Comparison of ENCODE assay signal across 19 cellular contexts in the genomic region with DNA sequence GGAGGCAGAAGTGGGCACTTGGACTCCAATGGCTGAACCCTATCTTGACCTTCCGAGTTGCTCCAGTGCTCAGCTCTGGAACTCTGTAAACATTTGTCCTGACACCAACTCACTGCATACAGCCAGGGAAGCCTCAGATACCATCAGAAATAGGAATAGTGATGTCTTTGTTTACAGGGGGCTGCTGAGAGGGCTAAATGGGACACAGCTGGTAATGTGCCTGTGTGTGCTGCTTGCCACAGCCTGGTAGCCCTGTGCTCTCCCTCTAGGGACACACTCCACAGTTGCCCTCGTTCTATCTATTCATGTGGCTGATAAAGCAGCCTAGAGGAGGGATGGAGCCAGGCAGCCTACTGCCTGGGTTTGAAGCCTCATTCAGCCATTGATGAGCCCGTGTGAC.
DNase-seq lines count a peak whose midpoint lies in the region; ATAC-seq, FAIRE-seq and TF ChIP-seq lines count a peak whose summit lies in the region.
"Had no signal": no experiment of that assay in that cellular context is flagged by ENCODE, and none has a peak within 500 bp of the region (broad histone marks: within the 10 kb centered on the region; RNA-seq: fewer than 3 reads in every experiment).

No MANE protein-coding gene starts in this region.

- CTCF ChIA-PET in H1 (lab: Charles Lee; ENCODE audit: partially characterized antibody) = interaction anchor here (0.7 kb wide), 1 partner anchor 114 kb away, joined by 3 read pairs; no protein-coding TSS in a partner anchor

- WGBS in H1 (ENCODE audit: extremely low coverage in 1 of 2, insufficient coverage in 1 of 2, insufficient read length in 1 of 2, insufficient replicate concordance in 2 of 2, low coverage in 1 of 2, low lambda C conversion rate in 2 of 2, missing lambda C conversion rate in 1 of 2), 2 experiments = 86% methylated on average over 3 of the region's 3 CpGs; no CpG with 5 or more reads in 1 of the 2 experiments
- WGBS in ovary, 3 donors = 77 to 91% (median 89%) methylated on average over 3 of the region's 3 CpGs

- intact Hi-C loops in activated T-helper 1 cell treated with anti-CD3 and anti-CD28 coated beads, Interleukin-12 subunit alpha, Interleukin-12 subunit beta, Interleukin-2, Interleukin-4 antibody, amounts not matched to agents 30 ng/mL and 10 ng/mL and 1 ng/mL, durations not matched to agents 14 hours and 24 hours and 36 hours (cut with micrococcal nuclease) = no loop called here
- intact Hi-C loops in activated CD4-positive, alpha-beta T cell treated with anti-CD3 and anti-CD28 coated beads, Interleukin-2, amount 10 ng/mL, durations not matched to agents 24 days and 14 days (cut with micrococcal nuclease) = no loop called here
- intact Hi-C loops in ovary (cut with DNase I) = no loop called here

- H3K14ac ChIP-seq in H1 (ENCODE audit: insufficient read length) = no peak overlapping the region

- no peak overlapping the region for H2BK12ac ChIP-seq in H1 (ENCODE audit: low read depth, low read length)

- H3K36me3 Mint-ChIP-seq in osteocyte (ENCODE audit: unreplicated experiment) = peaks cover 10% of the 10 kb centered on the region
- H3K36me3 Mint-ChIP-seq in activated T-helper 1 cell treated with anti-CD3 and anti-CD28 coated beads, Interleukin-12 subunit alpha, Interleukin-12 subunit beta, Interleukin-2, Interleukin-4 antibody, amounts not matched to agents 30 ng/mL and 10 ng/mL and 1 ng/mL, durations not matched to agents 14 hours and 24 hours and 36 hours (ENCODE audit: low read depth) = no peaks in the 10 kb centered on the region
- no peaks in the 10 kb centered on the region for H3K36me3 Mint-ChIP-seq in activated CD4-positive, alpha-beta T cell treated with anti-CD3 and anti-CD28 coated beads, Interleukin-2, amount 10 ng/mL, durations not matched to agents 24 days and 14 days (ENCODE audit: low read depth)

- H3K4me1 Mint-ChIP-seq in osteocyte (ENCODE audit: unreplicated experiment) = peaks cover 73% of the 10 kb centered on the region
- no peaks in the 10 kb centered on the region for H3K4me1 Mint-ChIP-seq in activated T-helper 1 cell treated with anti-CD3 and anti-CD28 coated beads, Interleukin-12 subunit alpha, Interleukin-12 subunit beta, Interleukin-2, Interleukin-4 antibody, amounts not matched to agents 30 ng/mL and 10 ng/mL and 1 ng/mL, durations not matched to agents 14 hours and 24 hours and 36 hours (ENCODE audit: low read depth)
- H3K4me1 Mint-ChIP-seq in activated CD4-positive, alpha-beta T cell treated with anti-CD3 and anti-CD28 coated beads, Interleukin-2, amount 10 ng/mL, durations not matched to agents 24 days and 14 days = no peaks in the 10 kb centered on the region

- H4K20me1 ChIP-seq in H1 (replicated peaks in 1 of 2; ENCODE audit: control insufficient read depth in 1 of 2, insufficient read depth in 2 of 2, low read length in 2 of 2) = peaks cover 0 to under 1% of the 10 kb centered on the region in 2 experiments

- H3K27me3 ChIP-seq in H1 (replicated peaks in 1 of 4; ENCODE audit: control insufficient read depth in 3 of 4, extremely low read depth in 1 of 4, insufficient read depth in 3 of 4, low read length in 3 of 4) = no peaks in the 10 kb centered on the region; a peak in 1 of 7 replicates
- no peaks in the 10 kb centered on the region for H3K27me3 ChIP-seq in ovary

- no peak overlapping the region for H3K4me3 Mint-ChIP-seq in osteocyte (ENCODE audit: unreplicated experiment)
- no peak overlapping the region for H3K4me3 Mint-ChIP-seq in activated T-helper 1 cell treated with anti-CD3 and anti-CD28 coated beads, Interleukin-12 subunit alpha, Interleukin-12 subunit beta, Interleukin-2, Interleukin-4 antibody, amounts not matched to agents 30 ng/mL and 10 ng/mL and 1 ng/mL, durations not matched to agents 14 hours and 24 hours and 36 hours
- no peak overlapping the region for H3K4me3 Mint-ChIP-seq in activated CD4-positive, alpha-beta T cell treated with anti-CD3 and anti-CD28 coated beads, Interleukin-2, amount 10 ng/mL, durations not matched to agents 24 days and 14 days
- H3K4me3 Mint-ChIP-seq: CD4-positive, alpha-beta T cell had no signal

- peaks cover 4% of the 10 kb centered on the region; the same call in 1 of the 2 replicates for H3K23me2 ChIP-seq in H1 (ENCODE audit: low read depth, low read length)

- no peak overlapping the region for H2BK20ac ChIP-seq in H1 (ENCODE audit: low read length)

- TF ChIP-seq CTCF in H1 (IDR thresholded peaks at IDR 0.05; ENCODE audit: control extremely low read depth in 1 of 3, insufficient read depth in 1 of 3, low read depth in 1 of 3, low read length in 3 of 3) (no peak), osteocyte (IDR thresholded peaks at IDR 0.05) (no peak), ovary (IDR thresholded peaks at IDR 0.05) (no peak)

- H3K4me2 ChIP-seq in H1 (ENCODE audit: insufficient read depth in 1 of 2, low read depth in 2 of 2, low read length in 2 of 2) = no peak overlapping the region

- H2BK120ac ChIP-seq in H1 (replicated peaks; ENCODE audit: low read depth, low read length) = no peak overlapping the region

- H4K8ac ChIP-seq in H1 (ENCODE audit: extremely low read depth, insufficient read depth, low read length) = no peak overlapping the region

- 0 out of 2 replicates have a peak overlapping the region, but pooled peaks have one; percentile 28 for H2BK5ac ChIP-seq in H1 (ENCODE audit: low read depth, low read length)

- no peak for TF ChIP-seq EP300 in H1 (IDR thresholded peaks at IDR 0.05; ENCODE audit: borderline replicate concordance in 1 of 2, low read depth in 2 of 2, low read length in 2 of 2)
- TF ChIP-seq EP300 in ovary (IDR thresholded peaks at IDR 0.05) = no peak

- H3K9me3 ChIP-seq in H1 (ENCODE audit: insufficient read depth in 2 of 2, low read depth in 1 of 2, low read length in 1 of 2) (no peaks in the 10 kb centered on the region), ovary (no peaks in the 10 kb centered on the region)

- no peak overlapping the region for H2AFZ ChIP-seq in H1 (ENCODE audit: low read length)

- H3K4me1 ChIP-seq in H1 (replicated peaks in 1 of 4; ENCODE audit: control insufficient read depth in 3 of 4, insufficient read depth in 4 of 4, low read length in 3 of 4) (no peaks in the 10 kb centered on the region), ovary (ENCODE audit: insufficient read depth) (peaks cover 27% of the 10 kb centered on the region)

- H3K79me1 ChIP-seq in H1 (ENCODE audit: low read depth, low read length) = no peaks in the 10 kb centered on the region

- FAIRE-seq in H1 (lab: Jason Lieb, UNC) = no peak
- FAIRE-seq: GM12891, GM19239, H54 had no signal

- no peak overlapping the region for H3K27ac ChIP-seq in H1 (ENCODE audit: low read depth, low read length)
- no peak overlapping the region for H3K27ac ChIP-seq in ovary
- H3K27ac ChIP-seq: 22Rv1, HL-60 had no signal

- H3K4ac ChIP-seq in H1 (replicated peaks; ENCODE audit: insufficient read length, low read depth, low read length) = no peak overlapping the region

- TF ChIP-seq RAD21 in H1 (IDR thresholded peaks at IDR 0.05 in 1 of 2, conservative IDR thresholded peaks at IDR 0.05 in 1 of 2; ENCODE audit: low read depth in 2 of 2, low read length in 2 of 2) = no peak

- no peak overlapping the region for H3K56ac ChIP-seq in H1 (replicated peaks; ENCODE audit: insufficient read length, low read depth, low read length)

- H3K23ac ChIP-seq in H1 (ENCODE audit: insufficient read length) = no peak overlapping the region

- no peak for ATAC-seq in GM21526 (IDR thresholded peaks at IDR 0.05; ENCODE audit: low FRiP score, unreplicated experiment)
- ATAC-seq: HCT116 had no signal

- DNase-seq in NCI-H2171 treated with DMSO at 0.1 percent for 48 hours (lab: John Stamatoyannopoulos, UW) (peak; percentile 6), NCI-H2171 (lab: John Stamatoyannopoulos, UW) (no peak), H1 (ENCODE audit: low read depth in 1 of 2, low spot score in 2 of 2) (no peak), osteocyte (ENCODE audit: extremely low spot score, unreplicated experiment) (no peak), ovary (no peak)
- DNase-seq in activated T-helper 1 cell treated with anti-CD3 and anti-CD28 coated beads, Interleukin-12 subunit alpha, Interleukin-12 subunit beta, Interleukin-2, Interleukin-4 antibody, amounts not matched to agents 30 ng/mL and 10 ng/mL and 1 ng/mL, durations not matched to agents 14 hours and 24 hours and 36 hours (ENCODE audit: low spot score) = no peak
- no peak for DNase-seq in activated CD4-positive, alpha-beta T cell treated with anti-CD3 and anti-CD28 coated beads, Interleukin-2, amount 10 ng/mL, durations not matched to agents 24 days and 14 days
- DNase-seq: ACHN; C1 segment of cervical spinal cord; Calu3; CD4-positive, alpha-beta T cell; DMS 273 treated with DMSO at 0.1 percent for 48 hours had no signal

- H3K27me3 Mint-ChIP-seq in osteocyte (ENCODE audit: unreplicated experiment) = no peaks in the 10 kb centered on the region
- peaks cover 7% of the 10 kb centered on the region for H3K27me3 Mint-ChIP-seq in activated T-helper 1 cell treated with anti-CD3 and anti-CD28 coated beads, Interleukin-12 subunit alpha, Interleukin-12 subunit beta, Interleukin-2, Interleukin-4 antibody, amounts not matched to agents 30 ng/mL and 10 ng/mL and 1 ng/mL, durations not matched to agents 14 hours and 24 hours and 36 hours (ENCODE audit: insufficient read depth)
- H3K27me3 Mint-ChIP-seq in activated CD4-positive, alpha-beta T cell treated with anti-CD3 and anti-CD28 coated beads, Interleukin-2, amount 10 ng/mL, durations not matched to agents 24 days and 14 days = peaks cover 4% of the 10 kb centered on the region

- TF ChIP-seq POLR2A in H1 (IDR thresholded peaks at IDR 0.05; ENCODE audit: control extremely low read depth in 1 of 2, low read depth in 2 of 2, low read length in 2 of 2) = no peak
- TF ChIP-seq POLR2A in ovary (IDR thresholded peaks at IDR 0.05) = no peak

- H3K9ac ChIP-seq in H1 (replicated peaks in 1 of 4; ENCODE audit: extremely low read depth in 1 of 4, low read depth in 3 of 4, low read length in 3 of 4) = no peak overlapping the region

- peak overlapping the region; percentile 69; the same call in 1 of the 2 replicates for H2AK5ac ChIP-seq in H1 (ENCODE audit: low read depth, low read length)

- POLR2A ChIA-PET in H1 (lab: Charles Lee; ENCODE audit: partially characterized antibody) = no interaction called here

- H4K5ac ChIP-seq in H1 (ENCODE audit: insufficient read length, low read depth, low read length) = no peak overlapping the region

- no peak overlapping the region for H3K18ac ChIP-seq in H1 (ENCODE audit: extremely low read depth, low read length)

- no peak overlapping the region for H4K91ac ChIP-seq in H1 (replicated peaks; ENCODE audit: insufficient read length, low read length)

- H3K9me3 Mint-ChIP-seq in osteocyte (ENCODE audit: unreplicated experiment) = peaks cover 4% of the 10 kb centered on the region
- no peaks in the 10 kb centered on the region for H3K9me3 Mint-ChIP-seq in activated T-helper 1 cell treated with anti-CD3 and anti-CD28 coated beads, Interleukin-12 subunit alpha, Interleukin-12 subunit beta, Interleukin-2, Interleukin-4 antibody, amounts not matched to agents 30 ng/mL and 10 ng/mL and 1 ng/mL, durations not matched to agents 14 hours and 24 hours and 36 hours
- H3K9me3 Mint-ChIP-seq in activated CD4-positive, alpha-beta T cell treated with anti-CD3 and anti-CD28 coated beads, Interleukin-2, amount 10 ng/mL, durations not matched to agents 24 days and 14 days = peaks cover 4% of the 10 kb centered on the region
- H3K9me3 Mint-ChIP-seq: CD4-positive, alpha-beta T cell had no signal

- no peak overlapping the region for H3K4me3 ChIP-seq in H1 (ENCODE audit: extremely low read depth in 1 of 4, insufficient read depth in 2 of 4, low read depth in 3 of 4, low read length in 4 of 4)
- no peak overlapping the region for H3K4me3 ChIP-seq in ovary

- no peaks in the 10 kb centered on the region for H3K79me2 ChIP-seq in H1 (ENCODE audit: control insufficient read depth in 1 of 2, insufficient read depth in 2 of 2, low read length in 2 of 2)

- H3K27ac Mint-ChIP-seq in osteocyte (ENCODE audit: unreplicated experiment) = peak overlapping the region; percentile 29
- H3K27ac Mint-ChIP-seq in activated T-helper 1 cell treated with anti-CD3 and anti-CD28 coated beads, Interleukin-12 subunit alpha, Interleukin-12 subunit beta, Interleukin-2, Interleukin-4 antibody, amounts not matched to agents 30 ng/mL and 10 ng/mL and 1 ng/mL, durations not matched to agents 14 hours and 24 hours and 36 hours = no peak overlapping the region
- H3K27ac Mint-ChIP-seq in activated CD4-positive, alpha-beta T cell treated with anti-CD3 and anti-CD28 coated beads, Interleukin-2, amount 10 ng/mL, durations not matched to agents 24 days and 14 days = no peak overlapping the region
- H3K27ac Mint-ChIP-seq: CD4-positive, alpha-beta T cell had no signal

- H3K36me3 ChIP-seq in H1 (ENCODE audit: control insufficient read depth in 2 of 4, insufficient read depth in 4 of 4, low read length in 3 of 4) (no peaks in the 10 kb centered on the region), ovary (no peaks in the 10 kb centered on the region)

- no peak overlapping the region for H2BK15ac ChIP-seq in H1 (ENCODE audit: low read length)
